Comparison of ENCODE assay signal across 8 cellular contexts in genomic region chr15:38651328-38652038, GRCh38.
A peak's percentile ranks its signal among the peaks of the same experiment; 100 is the strongest.
DNase-seq lines count a peak whose midpoint lies in the region; ATAC-seq and TF ChIP-seq lines count a peak whose summit lies in the region.

No MANE protein-coding gene starts in this region.

- H3K56ac ChIP-seq in mesendoderm (ENCODE audit: low read length): no peak overlapping the region

- TF ChIP-seq CTCF in DND-41 (IDR thresholded peaks at IDR 0.05; ENCODE audit: borderline replicate concordance, extremely low read depth, low read length, poor library complexity, severe bottlenecking) (no peak), Calu3 (IDR thresholded peaks at IDR 0.05; ENCODE audit: unreplicated experiment) (no peak)

- H3K4ac ChIP-seq in mesendoderm (ENCODE audit: low read depth, low read length): no peak overlapping the region

- no peaks in the 10 kb centered on the region for H3K36me3 Mint-ChIP-seq in Calu3 (ENCODE audit: insufficient read depth, unreplicated experiment)

- CTCF ChIA-PET in Calu3 (lab: Charles Lee): no interaction called here

- H3K4me2 ChIP-seq in DND-41 (ENCODE audit: insufficient read depth, low read length): peak overlapping the region; percentile 57
- no peak overlapping the region for H3K4me2 ChIP-seq in mesendoderm (ENCODE audit: low read length)

- H3K9ac ChIP-seq in DND-41 (ENCODE audit: low read depth, low read length): peak overlapping the region; percentile 42
- no peak overlapping the region for H3K9ac ChIP-seq in mesendoderm (ENCODE audit: low read length)

- no peaks in the 10 kb centered on the region for H3K79me1 ChIP-seq in mesendoderm (ENCODE audit: low read length)

- H4K8ac ChIP-seq in mesendoderm (ENCODE audit: low read depth, low read length): no peak overlapping the region

- H2BK120ac ChIP-seq in mesendoderm (ENCODE audit: low read depth, low read length): no peak overlapping the region

- H3K4me3 Mint-ChIP-seq in Calu3 (ENCODE audit: low read depth, unreplicated experiment): no peak overlapping the region

- H2AK5ac ChIP-seq in mesendoderm (ENCODE audit: low read length): no peak overlapping the region

- WGBS in mesendoderm (ENCODE audit: extremely low coverage, insufficient coverage, low lambda C conversion rate): no CpG with 5 or more reads among the region's 11 CpGs

- peak overlapping the region; percentile 44 for H2AFZ ChIP-seq in DND-41 (ENCODE audit: low read depth, low read length)

- no peaks in the 10 kb centered on the region for H3K36me3 ChIP-seq in DND-41 (ENCODE audit: insufficient read depth, low read length)
- no peaks in the 10 kb centered on the region for H3K36me3 ChIP-seq in mesendoderm (ENCODE audit: control insufficient read depth, insufficient read depth, low read length)

- H4K5ac ChIP-seq in mesendoderm (ENCODE audit: low read length): no peak overlapping the region

- peaks cover 44% of the 10 kb centered on the region for H3K4me1 ChIP-seq in DND-41 (ENCODE audit: insufficient read depth, low read length)
- peaks cover 3% of the 10 kb centered on the region for H3K4me1 ChIP-seq in mesendoderm (ENCODE audit: control insufficient read depth, low read depth, low read length)

- no peak overlapping the region for H2BK5ac ChIP-seq in mesendoderm (ENCODE audit: low read length)

- no peak for TF ChIP-seq POLR2A in erythroblast (IDR thresholded peaks at IDR 0.05; ENCODE audit: low read length)

- no TSS peak for BruUV-seq in Calu3 (replicated peaks; lab: Mats Ljungman, UMichigan)

- H3K4me3 ChIP-seq in DND-41 (ENCODE audit: low read depth in 1 of 2, low read length in 2 of 2): peak overlapping the region in 1 of 2 experiments; percentile 27; a peak in 2 of 4 replicates
- H3K4me3 ChIP-seq in mesendoderm (ENCODE audit: low read length): no peak overlapping the region

- H3K79me2 ChIP-seq in DND-41 (ENCODE audit: insufficient read depth, low read length) (no peaks in the 10 kb centered on the region), mesendoderm (ENCODE audit: control insufficient read depth, insufficient read depth, low read length) (no peaks in the 10 kb centered on the region)

- intact Hi-C loops in Calu3 (cut with micrococcal nuclease; ENCODE audit: unreplicated experiment): no loop called here

- H3K18ac ChIP-seq in mesendoderm (ENCODE audit: low read length): no peak overlapping the region

- H3K27me3 Mint-ChIP-seq in Calu3 (ENCODE audit: unreplicated experiment): no peaks in the 10 kb centered on the region

- H3K23ac ChIP-seq in mesendoderm (ENCODE audit: low read length): no peak overlapping the region

- no peaks in the 10 kb centered on the region for H3K4me1 Mint-ChIP-seq in Calu3 (ENCODE audit: low read depth, unreplicated experiment)

- no peak overlapping the region for H2BK15ac ChIP-seq in mesendoderm (replicated peaks; ENCODE audit: low read depth)

- H3K9me3 Mint-ChIP-seq in Calu3 (ENCODE audit: low read depth, unreplicated experiment): no peaks in the 10 kb centered on the region

- H3K27ac ChIP-seq in DND-41 (ENCODE audit: low read length): peak overlapping the region; percentile 83
- H3K27ac ChIP-seq in mesendoderm (ENCODE audit: low read depth, low read length): no peak overlapping the region

- ATAC-seq in DND-41 (ENCODE audit: insufficient read depth, low read depth): peak; percentile 77
- ATAC-seq in HG03565 (IDR thresholded peaks at IDR 0.05; ENCODE audit: unreplicated experiment): peak; percentile 44

- H3K9me3 ChIP-seq in DND-41 (ENCODE audit: insufficient read depth, low read length, severe bottlenecking): no peaks in the 10 kb centered on the region

- DNase-seq in DND-41 (peak; percentile 78), mesendoderm (peak; percentile 57), SKM-1 treated with dmso at 0.1 percent for 144 hours (lab: John Stamatoyannopoulos, UW; ENCODE audit: unreplicated experiment) (no peak), retina (no peak), erythroblast (lab: John Stamatoyannopoulos, UW) (no peak), Calu3 (no peak)
- peak; percentile 57 for DNase-seq in activated T-cell treated with anti-CD3 and anti-CD28 coated beads, Interleukin-2, amount 50 U/mL, for 1 hour

- H3K27ac Mint-ChIP-seq in Calu3 (ENCODE audit: unreplicated experiment): no peak overlapping the region

- H3K27me3 ChIP-seq in DND-41 (ENCODE audit: insufficient read depth, low read length, poor library complexity): no peaks in the 10 kb centered on the region
- H3K27me3 ChIP-seq in mesendoderm (ENCODE audit: insufficient read depth, low read length, poor library complexity): no peaks in the 10 kb centered on the region

- no peaks in the 10 kb centered on the region for H4K20me1 ChIP-seq in DND-41 (ENCODE audit: insufficient read depth, low read length)

Comparison
In these comparisons a context has a peak if more than half of its experiments do, and no peak if none do; other contexts are left out.
1. DNase-seq: peak in DND-41 (single experiment), activated T-cell treated with anti-CD3 and anti-CD28 coated beads, Interleukin-2, amount 50 U/mL, for 1 hour (single experiment) and mesendoderm (single experiment); none in SKM-1 treated with dmso at 0.1 percent for 144 hours (single experiment), retina (single experiment), erythroblast (0 of 2) and Calu3 (single experiment).